ENCODE assay signal across 2 cellular contexts in the genomic region with DNA sequence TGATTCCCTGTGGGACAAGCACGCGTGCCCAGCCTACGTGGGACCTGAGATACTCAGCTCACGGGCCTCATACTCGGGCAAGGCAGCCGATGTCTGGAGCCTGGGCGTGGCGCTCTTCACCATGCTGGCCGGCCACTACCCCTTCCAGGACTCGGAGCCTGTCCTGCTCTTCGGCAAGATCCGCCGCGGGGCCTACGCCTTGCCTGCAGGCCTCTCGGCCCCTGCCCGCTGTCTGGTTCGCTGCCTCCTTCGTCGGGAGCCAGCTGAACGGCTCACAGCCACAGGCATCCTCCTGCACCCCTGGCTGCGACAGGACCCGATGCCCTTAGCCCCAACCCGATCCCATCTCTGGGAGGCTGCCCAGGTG.
A peak's percentile ranks its signal among the peaks of the same experiment; 100 is the strongest.
TF ChIP-seq lines count a peak whose summit lies in the region.

No MANE protein-coding gene starts in this region.

TF ChIP-seq in HCT116, 20 proteins besides CTCF, POLR2A, EP300 and RAD21 (continued from another document):
- TF ChIP-seq ZBTB33 (IDR thresholded peaks at IDR 0.05; ENCODE audit: extremely low read depth, insufficient replicate concordance, low read length) (no peak), YY1 (IDR thresholded peaks at IDR 0.05; ENCODE audit: extremely low read depth, insufficient replicate concordance, low read depth, low read length) (no peak), EGR1 (IDR thresholded peaks at IDR 0.05; ENCODE audit: low read depth) (no peak), EZH2 (IDR thresholded peaks at IDR 0.05) (no peak), ZFX (IDR thresholded peaks at IDR 0.05) (no peak), POLR2AphosphoS5 (IDR thresholded peaks at IDR 0.05; ENCODE audit: low read depth, low read length) (0 out of 2 replicates have a peak, but pooled peaks have one; percentile 36)

TF ChIP-seq in liver, 16 proteins besides CTCF, POLR2A, EP300 and RAD21 (continued from another document):
- no peak for TF ChIP-seq HNF4A (conservative IDR thresholded peaks at IDR 0.05)
- TF ChIP-seq, protein P1, sequence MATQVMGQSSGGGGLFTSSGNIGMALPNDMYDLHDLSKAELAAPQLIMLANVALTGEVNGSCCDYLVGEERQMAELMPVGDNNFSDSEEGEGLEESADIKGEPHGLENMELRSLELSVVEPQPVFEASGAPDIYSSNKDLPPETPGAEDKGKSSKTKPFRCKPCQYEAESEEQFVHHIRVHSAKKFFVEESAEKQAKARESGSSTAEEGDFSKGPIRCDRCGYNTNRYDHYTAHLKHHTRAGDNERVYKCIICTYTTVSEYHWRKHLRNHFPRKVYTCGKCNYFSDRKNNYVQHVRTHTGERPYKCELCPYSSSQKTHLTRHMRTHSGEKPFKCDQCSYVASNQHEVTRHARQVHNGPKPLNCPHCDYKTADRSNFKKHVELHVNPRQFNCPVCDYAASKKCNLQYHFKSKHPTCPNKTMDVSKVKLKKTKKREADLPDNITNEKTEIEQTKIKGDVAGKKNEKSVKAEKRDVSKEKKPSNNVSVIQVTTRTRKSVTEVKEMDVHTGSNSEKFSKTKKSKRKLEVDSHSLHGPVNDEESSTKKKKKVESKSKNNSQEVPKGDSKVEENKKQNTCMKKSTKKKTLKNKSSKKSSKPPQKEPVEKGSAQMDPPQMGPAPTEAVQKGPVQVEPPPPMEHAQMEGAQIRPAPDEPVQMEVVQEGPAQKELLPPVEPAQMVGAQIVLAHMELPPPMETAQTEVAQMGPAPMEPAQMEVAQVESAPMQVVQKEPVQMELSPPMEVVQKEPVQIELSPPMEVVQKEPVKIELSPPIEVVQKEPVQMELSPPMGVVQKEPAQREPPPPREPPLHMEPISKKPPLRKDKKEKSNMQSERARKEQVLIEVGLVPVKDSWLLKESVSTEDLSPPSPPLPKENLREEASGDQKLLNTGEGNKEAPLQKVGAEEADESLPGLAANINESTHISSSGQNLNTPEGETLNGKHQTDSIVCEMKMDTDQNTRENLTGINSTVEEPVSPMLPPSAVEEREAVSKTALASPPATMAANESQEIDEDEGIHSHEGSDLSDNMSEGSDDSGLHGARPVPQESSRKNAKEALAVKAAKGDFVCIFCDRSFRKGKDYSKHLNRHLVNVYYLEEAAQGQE (IDR thresholded peaks at IDR 0.05) = no peak
- TF ChIP-seq EGR1 (IDR thresholded peaks at IDR 0.05; ENCODE audit: low read depth in 2 of 2) = no peak
- TF ChIP-seq MAX (IDR thresholded peaks at IDR 0.05) = no peak
- TF ChIP-seq GABPA (IDR thresholded peaks at IDR 0.05 in 1 of 2, conservative IDR thresholded peaks at IDR 0.05 in 1 of 2) = no peak
- no peak for TF ChIP-seq NR2F2 (IDR thresholded peaks at IDR 0.05)
- no peak for TF ChIP-seq YY1 (IDR thresholded peaks at IDR 0.05)
